ENCODE assay signal across 20 cellular contexts in genomic region chr5:39906146-39906545, GRCh38.
DNase-seq lines count a peak whose midpoint lies in the region; ATAC-seq and TF ChIP-seq lines count a peak whose summit lies in the region.
"Had no signal": no experiment of that assay in that cellular context is flagged by ENCODE, and none has a peak within 500 bp of the region (broad histone marks: within the 10 kb centered on the region; RNA-seq: fewer than 3 reads in every experiment).

No MANE protein-coding gene starts in this region.

- in situ Hi-C loops in brain microvascular endothelial cell (cut with HindIII; ENCODE audit: low pct_ligation_motif_present, low sequenced_read_pairs): no loop called here

- H4K20me1 ChIP-seq in MM.1S (ENCODE audit: insufficient read depth, low read length): no peaks in the 10 kb centered on the region

- no peaks in the 10 kb centered on the region for H3K9me3 ChIP-seq in MM.1S (replicated peaks; ENCODE audit: insufficient read depth, low read length)
- H3K9me3 ChIP-seq: neutrophil, thoracic aorta had no signal

- H3K27me3 ChIP-seq in MM.1S (replicated peaks; ENCODE audit: insufficient read depth, low read length) (no peaks in the 10 kb centered on the region), brain microvascular endothelial cell (replicated peaks) (no peaks in the 10 kb centered on the region)
- H3K27me3 ChIP-seq: neutrophil had no signal

- H2AFZ ChIP-seq in MM.1S (ENCODE audit: low read length): no peak overlapping the region

- TF ChIP-seq CTCF in MM.1S (IDR thresholded peaks at IDR 0.05; ENCODE audit: low read length) (no peak), brain microvascular endothelial cell (IDR thresholded peaks at IDR 0.05; ENCODE audit: low read depth, low read length, missing control alignments) (no peak)

- H3K36me3 ChIP-seq in MM.1S (replicated peaks; ENCODE audit: insufficient read depth, low read length) (no peaks in the 10 kb centered on the region), brain microvascular endothelial cell (replicated peaks) (no peaks in the 10 kb centered on the region)
- H3K36me3 ChIP-seq: left ventricle myocardium inferior, neutrophil, thoracic aorta had no signal

- H3K9ac ChIP-seq in MM.1S (ENCODE audit: low read length): no peak overlapping the region

- ATAC-seq in GM21381 (IDR thresholded peaks at IDR 0.05; ENCODE audit: unreplicated experiment) (no peak), HG02763 (IDR thresholded peaks at IDR 0.05; ENCODE audit: unreplicated experiment) (no peak)
- ATAC-seq: activated CD8-positive, alpha-beta T cell treated with anti-CD3 and anti-CD28 coated beads for 36 hours; WTC11 had no signal

- no peak overlapping the region for H3K4me3 ChIP-seq in MM.1S (ENCODE audit: low read length)
- no peak overlapping the region for H3K4me3 ChIP-seq in brain microvascular endothelial cell (ENCODE audit: low read depth, low read length)
- H3K4me3 ChIP-seq: left ventricle myocardium inferior, thoracic aorta had no signal

- H3K4me2 ChIP-seq in MM.1S (ENCODE audit: low read depth, low read length): no peak overlapping the region

- H3F3A ChIP-seq in MM.1S (ENCODE audit: insufficient read depth, low read length): no peaks in the 10 kb centered on the region

- no peaks in the 10 kb centered on the region for H3K9me2 ChIP-seq in MM.1S (replicated peaks; ENCODE audit: insufficient read depth, low read length)

- no peak overlapping the region for H3K27ac ChIP-seq in MM.1S (ENCODE audit: low read length)
- H3K27ac ChIP-seq in brain microvascular endothelial cell: no peak overlapping the region
- H3K27ac ChIP-seq: left ventricle myocardium inferior, neutrophil, thoracic aorta had no signal

- peak; percentile 36 for DNase-seq in EH (ENCODE audit: low read depth)
- peak; percentile 52 for DNase-seq in MM.1S
- DNase-seq in brain microvascular endothelial cell: peak; percentile 65
- peak; percentile 83 for DNase-seq in iris pigment epithelial cell (ENCODE audit: low read depth)
- no peak for DNase-seq in islet precursor cell
- DNase-seq in activated effector memory CD4-positive, alpha-beta T cell treated with anti-CD3 and anti-CD28 coated beads, Interleukin-2, amount 50 U/mL, for 16 hours: no peak
- DNase-seq: activated CD8-positive, alpha-beta T cell treated with anti-CD3 and anti-CD28 coated beads for 36 hours; activated T-cell treated with anti-CD3 and anti-CD28 coated beads, Interleukin-2, amount 50 U/mL, for 24 hours; CD4-positive, alpha-beta memory T cell; DMS153; H9; Kasumi-1; left ventricle myocardium inferior; NCI-H1105 treated with DMSO at 0.1 percent for 48 hours; T-helper 2 cell had no signal

- H3K4me1 ChIP-seq in MM.1S (ENCODE audit: low read length): no peaks in the 10 kb centered on the region

- H3K79me2 ChIP-seq in MM.1S (ENCODE audit: low read length): no peaks in the 10 kb centered on the region

Comparison
In these comparisons a context has a peak if more than half of its experiments do, and no peak if none do; other contexts are left out.
1. DNase-seq: peak in EH (single experiment), MM.1S (single experiment), brain microvascular endothelial cell (single experiment) and iris pigment epithelial cell (single experiment); none in islet precursor cell (single experiment) and activated effector memory CD4-positive, alpha-beta T cell treated with anti-CD3 and anti-CD28 coated beads, Interleukin-2, amount 50 U/mL, for 16 hours (single experiment).